Comparison of ENCODE assay signal across 1 cellular context in the genomic region with DNA sequence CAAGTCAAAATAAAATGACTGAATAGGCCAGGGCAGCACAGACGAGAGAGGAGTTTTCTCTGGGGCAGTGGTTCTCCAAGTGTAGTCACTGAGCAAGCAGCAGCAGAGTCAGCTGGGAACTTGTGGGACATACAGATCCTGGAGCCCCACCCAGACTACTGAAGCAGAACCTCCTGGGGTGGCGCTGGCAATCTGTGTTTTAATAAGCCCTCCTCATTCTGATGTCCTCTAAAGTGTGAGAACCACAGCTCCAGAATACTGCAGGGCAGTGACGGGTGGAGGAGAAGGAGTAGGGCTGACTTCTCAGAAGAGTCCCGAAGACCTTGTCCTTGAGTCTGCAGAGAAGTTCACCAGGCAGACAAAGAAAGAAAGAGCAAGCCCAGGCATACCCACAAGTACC.
TF ChIP-seq lines count a peak whose summit lies in the region.

No MANE protein-coding gene starts in this region.

TF ChIP-seq in HCT116, 20 proteins besides CTCF, POLR2A, EP300 and RAD21 (continued from another document):
- TF ChIP-seq REST (IDR thresholded peaks at IDR 0.05; ENCODE audit: low read depth) (no peak), FOSL1 (IDR thresholded peaks at IDR 0.05; ENCODE audit: low read depth) (no peak)
